In the genomic region with DNA sequence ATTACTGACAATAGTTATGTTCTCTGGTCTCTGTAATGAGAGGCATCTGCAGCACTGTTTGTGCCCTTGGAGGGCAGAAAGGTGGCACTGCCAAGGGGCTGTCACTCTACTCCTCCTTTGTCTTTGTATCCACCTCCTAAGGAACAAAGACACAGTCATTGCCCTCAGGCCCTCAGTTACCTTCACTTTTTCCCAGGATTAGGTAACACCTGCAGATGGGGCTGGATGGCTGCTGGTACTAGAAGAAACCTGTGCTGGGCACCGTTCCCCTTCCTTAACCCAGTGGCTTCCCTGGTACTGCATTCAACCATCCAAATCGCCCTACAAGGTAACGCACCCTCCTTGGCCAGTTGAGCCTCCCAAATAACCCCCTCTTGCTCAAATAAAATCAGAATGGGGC, we compare ENCODE assay signal across 1 cellular context.
TF ChIP-seq lines count a peak whose summit lies in the region.

No MANE protein-coding gene starts in this region.

TF ChIP-seq in HCT116, 20 proteins besides CTCF, POLR2A, EP300 and RAD21 (continued from another document):
- TF ChIP-seq SIN3A (IDR thresholded peaks at IDR 0.05; ENCODE audit: low read depth) (no peak), FOSL1 (IDR thresholded peaks at IDR 0.05; ENCODE audit: low read depth) (no peak), TCF7L2 (IDR thresholded peaks at IDR 0.05; ENCODE audit: borderline replicate concordance, extremely low read depth, insufficient read depth, insufficient read length) (no peak), SRF (IDR thresholded peaks at IDR 0.05; ENCODE audit: low read depth) (no peak)
